Comparison of ENCODE assay signal across 16 cellular contexts in genomic region chr2:35794766-35795448, GRCh38.
A peak's percentile ranks its signal among the peaks of the same experiment; 100 is the strongest.
DNase-seq lines count a peak whose midpoint lies in the region; ATAC-seq and TF ChIP-seq lines count a peak whose summit lies in the region.
"Had no signal": no experiment of that assay in that cellular context is flagged by ENCODE, and none has a peak within 500 bp of the region (broad histone marks: within the 10 kb centered on the region; RNA-seq: fewer than 3 reads in every experiment).

No MANE protein-coding gene starts in this region.

- peak; percentile 68 for ATAC-seq in foreskin keratinocyte
- ATAC-seq: GM12878 had no signal

- peak overlapping the region; percentile 51 for H3K27ac Mint-ChIP-seq in type B pancreatic cell
- H3K27ac Mint-ChIP-seq: B cell; CD4-positive, alpha-beta T cell had no signal

- no peaks in the 10 kb centered on the region for H3K27me3 Mint-ChIP-seq in type B pancreatic cell
- H3K27me3 Mint-ChIP-seq: B cell; CD4-positive, alpha-beta T cell had no signal

- no peak for TF ChIP-seq RAD21 in Ishikawa (IDR thresholded peaks at IDR 0.05; ENCODE audit: low read depth)

- no peaks in the 10 kb centered on the region for H4K20me1 ChIP-seq in mammary epithelial cell (ENCODE audit: insufficient read depth, low read length)

- H3K27me3 ChIP-seq in mammary epithelial cell (ENCODE audit: insufficient read depth, low read length) (no peaks in the 10 kb centered on the region), foreskin keratinocyte (no peaks in the 10 kb centered on the region), brain microvascular endothelial cell (replicated peaks) (no peaks in the 10 kb centered on the region)

- H3K36me3 ChIP-seq in mammary epithelial cell (ENCODE audit: insufficient read depth, low read length) (no peaks in the 10 kb centered on the region), brain microvascular endothelial cell (replicated peaks) (no peaks in the 10 kb centered on the region)
- H3K36me3 ChIP-seq: HAP-1 had no signal

- WGBS in mammary epithelial cell (ENCODE audit: low coverage, missing lambda C conversion rate), result 28% methylated on average over 6 of the region's 6 CpGs

- H3K4me1 Mint-ChIP-seq in type B pancreatic cell (ENCODE audit: unreplicated experiment), result peaks cover 10% of the 10 kb centered on the region
- H3K4me1 Mint-ChIP-seq: B cell had no signal

- CTCF ChIA-PET in mammary epithelial cell (lab: Charles Lee; ENCODE audit: low non-redundant PET), result no interaction called here

- H3K79me2 ChIP-seq in mammary epithelial cell (ENCODE audit: insufficient read depth, low read length), result no peaks in the 10 kb centered on the region

- in situ Hi-C loops in mammary epithelial cell (cut with MboI; ENCODE audit: low sequenced_read_pairs in 2 of 2), result no loop called here
- in situ Hi-C loops in brain microvascular endothelial cell (cut with HindIII; ENCODE audit: low pct_ligation_motif_present, low sequenced_read_pairs), result no loop called here

- BruUV-seq in mammary epithelial cell (replicated peaks; lab: Mats Ljungman, UMichigan), result no TSS peak

- H3K4me1 ChIP-seq in mammary epithelial cell (ENCODE audit: insufficient read depth, low read length) (peaks cover 10% of the 10 kb centered on the region), foreskin keratinocyte (peaks cover 16% of the 10 kb centered on the region)
- H3K4me1 ChIP-seq: HAP-1 had no signal

- H3K9me3 Mint-ChIP-seq in type B pancreatic cell, result no peaks in the 10 kb centered on the region
- H3K9me3 Mint-ChIP-seq: CD4-positive, alpha-beta T cell had no signal

- intact Hi-C loops in mammary epithelial cell (cut with micrococcal nuclease), result no loop called here

- dilution Hi-C loops in mammary epithelial cell (cut with HindIII; ENCODE audit: low sequenced_read_pairs), result no loop called here

- no peak overlapping the region for H3K9ac ChIP-seq in mammary epithelial cell (ENCODE audit: insufficient read depth, low read length)

- DNase-seq in mammary epithelial cell, result no peak
- DNase-seq in foreskin keratinocyte, result peak; percentile 53 to 72
- DNase-seq in type B pancreatic cell (ENCODE audit: extremely low spot score, unreplicated experiment), result no peak
- DNase-seq in brain microvascular endothelial cell, result no peak
- DNase-seq in NCI-H2196 treated with DMSO at 0.1 percent for 48 hours (lab: John Stamatoyannopoulos, UW; ENCODE audit: unreplicated experiment), result no peak
- DNase-seq in AG08396 (ENCODE audit: low spot score), result no peak
- DNase-seq: ACHN; C1 segment of cervical spinal cord; CD4-positive, alpha-beta T cell; DMS79; GOT3; IMR-90 had no signal

- TF ChIP-seq CTCF in mammary epithelial cell (conservative IDR thresholded peaks at IDR 0.05 in 1 of 2, IDR thresholded peaks at IDR 0.05 in 1 of 2; ENCODE audit: extremely low read depth in 1 of 2, insufficient read depth in 1 of 2, low read depth in 1 of 2, low read length in 2 of 2) (no peak), foreskin keratinocyte (conservative IDR thresholded peaks at IDR 0.05) (no peak), type B pancreatic cell (conservative IDR thresholded peaks at IDR 0.05) (no peak), brain microvascular endothelial cell (IDR thresholded peaks at IDR 0.05; ENCODE audit: low read depth, low read length, missing control alignments) (no peak)

- no peaks in the 10 kb centered on the region for H3K9me3 ChIP-seq in mammary epithelial cell (replicated peaks; ENCODE audit: insufficient read depth, low read length)
- H3K9me3 ChIP-seq: HAP-1 had no signal

- H3K27ac ChIP-seq in mammary epithelial cell (ENCODE audit: insufficient read depth, low read depth, low read length), result no peak overlapping the region
- H3K27ac ChIP-seq in foreskin keratinocyte, result no peak overlapping the region
- H3K27ac ChIP-seq in brain microvascular endothelial cell, result no peak overlapping the region

- no peak overlapping the region for H3K4me3 ChIP-seq in mammary epithelial cell (replicated peaks in 1 of 3; ENCODE audit: insufficient read depth in 1 of 3, low read depth in 2 of 3, low read length in 3 of 3)
- H3K4me3 ChIP-seq in brain microvascular endothelial cell (ENCODE audit: low read depth, low read length), result no peak overlapping the region
- H3K4me3 ChIP-seq: GM12878, HAP-1 had no signal

- H3K4me2 ChIP-seq in mammary epithelial cell (ENCODE audit: insufficient read depth, low read depth, low read length), result peak overlapping the region; percentile 60

- TF ChIP-seq EP300 in Ishikawa (IDR thresholded peaks at IDR 0.05; ENCODE audit: borderline replicate concordance), result peak; percentile 39; the same call in 1 of the 2 replicates

- H3K36me3 Mint-ChIP-seq in type B pancreatic cell, result no peaks in the 10 kb centered on the region

- no peak overlapping the region for H3K4me3 Mint-ChIP-seq in type B pancreatic cell
- H3K4me3 Mint-ChIP-seq: B cell; CD4-positive, alpha-beta T cell had no signal

- H2AFZ ChIP-seq in mammary epithelial cell (ENCODE audit: low read depth, low read length), result peak overlapping the region; percentile 73

TF ChIP-seq in Ishikawa, 13 proteins besides CTCF, POLR2A, EP300 and RAD21:
- TF ChIP-seq TCF12 (IDR thresholded peaks at IDR 0.05; ENCODE audit: low read depth) (0 out of 2 replicates have a peak, but pooled peaks have one; percentile 31), NFIC (IDR thresholded peaks at IDR 0.05) (peak; percentile 60; the same call in 1 of the 2 replicates), CREB1 (IDR thresholded peaks at IDR 0.05; ENCODE audit: low read depth) (no peak), MAX (IDR thresholded peaks at IDR 0.05) (peak; percentile 18; the same call in 1 of the 2 replicates), CEBPB (IDR thresholded peaks at IDR 0.05) (no peak), REST (IDR thresholded peaks at IDR 0.05; ENCODE audit: low read depth) (no peak), TAF1 (IDR thresholded peaks at IDR 0.05; ENCODE audit: low read depth) (no peak), EGR1 (IDR thresholded peaks at IDR 0.05) (no peak), TEAD4 (IDR thresholded peaks at IDR 0.05) (peak; percentile 48), ZBTB7A (IDR thresholded peaks at IDR 0.05; ENCODE audit: low read depth) (no peak), USF1 (IDR thresholded peaks at IDR 0.05) (no peak), YY1 (IDR thresholded peaks at IDR 0.05; ENCODE audit: low read depth) (no peak), FOXM1 (IDR thresholded peaks at IDR 0.05; ENCODE audit: borderline replicate concordance, low read depth) (peak; percentile 49; the same call in 1 of the 2 replicates)
TF ChIP-seq in Ishikawa: peak in this region for 5.

Comparison
In these comparisons a context has a peak if more than half of its experiments do, and no peak if none do; other contexts are left out.
1. DNase-seq: peak in foreskin keratinocyte (2 of 2); none in mammary epithelial cell (single experiment), type B pancreatic cell (single experiment), brain microvascular endothelial cell (single experiment), NCI-H2196 treated with DMSO at 0.1 percent for 48 hours (single experiment) and AG08396 (single experiment).